In the genomic region with DNA sequence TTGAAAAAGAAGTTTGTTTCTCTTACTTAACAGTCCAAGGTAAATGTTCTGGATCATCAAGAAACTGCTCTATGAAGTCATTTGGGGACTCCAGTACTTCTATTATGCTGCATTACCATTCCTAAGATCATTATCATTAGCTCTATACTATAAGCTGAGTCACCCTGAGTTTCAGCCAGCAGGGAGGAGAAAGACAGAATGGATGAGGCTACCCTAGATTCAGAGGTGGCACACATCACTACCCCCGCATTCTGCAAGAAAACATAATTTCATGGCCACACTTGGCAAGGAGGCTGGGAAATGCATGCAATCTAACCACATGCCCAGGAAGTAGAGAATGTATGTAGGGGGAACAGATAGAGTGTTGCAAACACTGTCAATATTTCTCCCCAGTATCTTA, we compare ENCODE assay signal across 1 cellular context.
TF ChIP-seq lines count a peak whose summit lies in the region.

No MANE protein-coding gene starts in this region.

TF ChIP-seq in K562, 482 proteins besides CTCF, POLR2A, EP300 and RAD21 (continued from another document and continues in another):
- TF ChIP-seq, protein P1, sequence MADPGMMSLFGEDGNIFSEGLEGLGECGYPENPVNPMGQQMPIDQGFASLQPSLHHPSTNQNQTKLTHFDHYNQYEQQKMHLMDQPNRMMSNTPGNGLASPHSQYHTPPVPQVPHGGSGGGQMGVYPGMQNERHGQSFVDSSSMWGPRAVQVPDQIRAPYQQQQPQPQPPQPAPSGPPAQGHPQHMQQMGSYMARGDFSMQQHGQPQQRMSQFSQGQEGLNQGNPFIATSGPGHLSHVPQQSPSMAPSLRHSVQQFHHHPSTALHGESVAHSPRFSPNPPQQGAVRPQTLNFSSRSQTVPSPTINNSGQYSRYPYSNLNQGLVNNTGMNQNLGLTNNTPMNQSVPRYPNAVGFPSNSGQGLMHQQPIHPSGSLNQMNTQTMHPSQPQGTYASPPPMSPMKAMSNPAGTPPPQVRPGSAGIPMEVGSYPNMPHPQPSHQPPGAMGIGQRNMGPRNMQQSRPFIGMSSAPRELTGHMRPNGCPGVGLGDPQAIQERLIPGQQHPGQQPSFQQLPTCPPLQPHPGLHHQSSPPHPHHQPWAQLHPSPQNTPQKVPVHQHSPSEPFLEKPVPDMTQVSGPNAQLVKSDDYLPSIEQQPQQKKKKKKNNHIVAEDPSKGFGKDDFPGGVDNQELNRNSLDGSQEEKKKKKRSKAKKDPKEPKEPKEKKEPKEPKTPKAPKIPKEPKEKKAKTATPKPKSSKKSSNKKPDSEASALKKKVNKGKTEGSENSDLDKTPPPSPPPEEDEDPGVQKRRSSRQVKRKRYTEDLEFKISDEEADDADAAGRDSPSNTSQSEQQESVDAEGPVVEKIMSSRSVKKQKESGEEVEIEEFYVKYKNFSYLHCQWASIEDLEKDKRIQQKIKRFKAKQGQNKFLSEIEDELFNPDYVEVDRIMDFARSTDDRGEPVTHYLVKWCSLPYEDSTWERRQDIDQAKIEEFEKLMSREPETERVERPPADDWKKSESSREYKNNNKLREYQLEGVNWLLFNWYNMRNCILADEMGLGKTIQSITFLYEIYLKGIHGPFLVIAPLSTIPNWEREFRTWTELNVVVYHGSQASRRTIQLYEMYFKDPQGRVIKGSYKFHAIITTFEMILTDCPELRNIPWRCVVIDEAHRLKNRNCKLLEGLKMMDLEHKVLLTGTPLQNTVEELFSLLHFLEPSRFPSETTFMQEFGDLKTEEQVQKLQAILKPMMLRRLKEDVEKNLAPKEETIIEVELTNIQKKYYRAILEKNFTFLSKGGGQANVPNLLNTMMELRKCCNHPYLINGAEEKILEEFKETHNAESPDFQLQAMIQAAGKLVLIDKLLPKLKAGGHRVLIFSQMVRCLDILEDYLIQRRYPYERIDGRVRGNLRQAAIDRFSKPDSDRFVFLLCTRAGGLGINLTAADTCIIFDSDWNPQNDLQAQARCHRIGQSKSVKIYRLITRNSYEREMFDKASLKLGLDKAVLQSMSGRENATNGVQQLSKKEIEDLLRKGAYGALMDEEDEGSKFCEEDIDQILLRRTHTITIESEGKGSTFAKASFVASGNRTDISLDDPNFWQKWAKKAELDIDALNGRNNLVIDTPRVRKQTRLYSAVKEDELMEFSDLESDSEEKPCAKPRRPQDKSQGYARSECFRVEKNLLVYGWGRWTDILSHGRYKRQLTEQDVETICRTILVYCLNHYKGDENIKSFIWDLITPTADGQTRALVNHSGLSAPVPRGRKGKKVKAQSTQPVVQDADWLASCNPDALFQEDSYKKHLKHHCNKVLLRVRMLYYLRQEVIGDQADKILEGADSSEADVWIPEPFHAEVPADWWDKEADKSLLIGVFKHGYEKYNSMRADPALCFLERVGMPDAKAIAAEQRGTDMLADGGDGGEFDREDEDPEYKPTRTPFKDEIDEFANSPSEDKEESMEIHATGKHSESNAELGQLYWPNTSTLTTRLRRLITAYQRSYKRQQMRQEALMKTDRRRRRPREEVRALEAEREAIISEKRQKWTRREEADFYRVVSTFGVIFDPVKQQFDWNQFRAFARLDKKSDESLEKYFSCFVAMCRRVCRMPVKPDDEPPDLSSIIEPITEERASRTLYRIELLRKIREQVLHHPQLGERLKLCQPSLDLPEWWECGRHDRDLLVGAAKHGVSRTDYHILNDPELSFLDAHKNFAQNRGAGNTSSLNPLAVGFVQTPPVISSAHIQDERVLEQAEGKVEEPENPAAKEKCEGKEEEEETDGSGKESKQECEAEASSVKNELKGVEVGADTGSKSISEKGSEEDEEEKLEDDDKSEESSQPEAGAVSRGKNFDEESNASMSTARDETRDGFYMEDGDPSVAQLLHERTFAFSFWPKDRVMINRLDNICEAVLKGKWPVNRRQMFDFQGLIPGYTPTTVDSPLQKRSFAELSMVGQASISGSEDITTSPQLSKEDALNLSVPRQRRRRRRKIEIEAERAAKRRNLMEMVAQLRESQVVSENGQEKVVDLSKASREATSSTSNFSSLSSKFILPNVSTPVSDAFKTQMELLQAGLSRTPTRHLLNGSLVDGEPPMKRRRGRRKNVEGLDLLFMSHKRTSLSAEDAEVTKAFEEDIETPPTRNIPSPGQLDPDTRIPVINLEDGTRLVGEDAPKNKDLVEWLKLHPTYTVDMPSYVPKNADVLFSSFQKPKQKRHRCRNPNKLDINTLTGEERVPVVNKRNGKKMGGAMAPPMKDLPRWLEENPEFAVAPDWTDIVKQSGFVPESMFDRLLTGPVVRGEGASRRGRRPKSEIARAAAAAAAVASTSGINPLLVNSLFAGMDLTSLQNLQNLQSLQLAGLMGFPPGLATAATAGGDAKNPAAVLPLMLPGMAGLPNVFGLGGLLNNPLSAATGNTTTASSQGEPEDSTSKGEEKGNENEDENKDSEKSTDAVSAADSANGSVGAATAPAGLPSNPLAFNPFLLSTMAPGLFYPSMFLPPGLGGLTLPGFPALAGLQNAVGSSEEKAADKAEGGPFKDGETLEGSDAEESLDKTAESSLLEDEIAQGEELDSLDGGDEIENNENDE (IDR thresholded peaks at IDR 0.05; ENCODE audit: low read depth, low read length), result no peak
- TF ChIP-seq WHSC1 (IDR thresholded peaks at IDR 0.05; ENCODE audit: low read length) (no peak), ZNF76 (CRISPR knock-in tag; IDR thresholded peaks at IDR 0.05; ENCODE audit: borderline replicate concordance) (no peak), MTA3 (IDR thresholded peaks at IDR 0.05; ENCODE audit: borderline replicate concordance) (peak; percentile 52; the same call in 1 of the 2 replicates), MEF2D (tag; conservative IDR thresholded peaks at IDR 0.05; ENCODE audit: low read depth) (0 out of 2 replicates have a peak, but pooled peaks have one; percentile 25), ZNF436 (CRISPR knock-in tag; IDR thresholded peaks at IDR 0.05) (no peak), EP400 (IDR thresholded peaks at IDR 0.05) (0 out of 2 replicates have a peak, but pooled peaks have one; percentile 14), NR4A1 (CRISPR knock-in tag; IDR thresholded peaks at IDR 0.05) (no peak), NR4A1 (tag; IDR thresholded peaks at IDR 0.05) (0 out of 2 replicates have a peak, but pooled peaks have one; percentile 24), RBM14 (IDR thresholded peaks at IDR 0.05; ENCODE audit: borderline replicate concordance, insufficient read depth, low read depth, low read length) (no peak), LEF1 (IDR thresholded peaks at IDR 0.05) (0 out of 2 replicates have a peak, but pooled peaks have one; percentile 29), XRCC4 (IDR thresholded peaks at IDR 0.05; ENCODE audit: extremely low read depth, insufficient read depth, insufficient read length) (no peak), HNRNPL (IDR thresholded peaks at IDR 0.05; ENCODE audit: low read depth, low read length) (no peak), KLF16 (IDR thresholded peaks at IDR 0.05) (no peak), MAFK (IDR thresholded peaks at IDR 0.05; ENCODE audit: low read length) (peak; percentile 75), KLF13 (tag; IDR thresholded peaks at IDR 0.05; ENCODE audit: borderline replicate concordance, low read depth) (no peak), CBX3 (IDR thresholded peaks at IDR 0.05; ENCODE audit: borderline replicate concordance in 1 of 2, low read length in 2 of 2) (no peak), ARNT (IDR thresholded peaks at IDR 0.05) (no peak), MAFG (tag; conservative IDR thresholded peaks at IDR 0.05) (peak; percentile 96), SMARCA4 (IDR thresholded peaks at IDR 0.05) (peak; percentile 72; the same call in 1 of the 2 replicates), EHMT2 (IDR thresholded peaks at IDR 0.05) (0 out of 2 replicates have a peak, but pooled peaks have one; percentile 27), TSC22D4 (tag; IDR thresholded peaks at IDR 0.05) (no peak), ZNF174 (CRISPR knock-in tag; IDR thresholded peaks at IDR 0.05) (no peak), SUPT5H (IDR thresholded peaks at IDR 0.05) (no peak), SMARCE1 (IDR thresholded peaks at IDR 0.05) (peak; percentile 60), ZNF24 (IDR thresholded peaks at IDR 0.05) (no peak), ZKSCAN1 (IDR thresholded peaks at IDR 0.05; ENCODE audit: low read depth, low read length) (no peak), PHF8 (IDR thresholded peaks at IDR 0.05; ENCODE audit: borderline replicate concordance, low read length) (no peak), ELF4 (CRISPR knock-in tag; IDR thresholded peaks at IDR 0.05) (no peak), TEAD4 (IDR thresholded peaks at IDR 0.05; ENCODE audit: low read length) (no peak), TEAD4 (CRISPR knock-in tag; IDR thresholded peaks at IDR 0.05; ENCODE audit: borderline replicate concordance) (no peak), BRF1 (IDR thresholded peaks at IDR 0.05; ENCODE audit: borderline replicate concordance, extremely low read depth, insufficient read length) (no peak), ZNF561 (CRISPR knock-in tag; conservative IDR thresholded peaks at IDR 0.05) (no peak), PRMT5 (CRISPR knock-in tag; IDR thresholded peaks at IDR 0.05) (no peak), THRAP3 (IDR thresholded peaks at IDR 0.05; ENCODE audit: borderline replicate concordance) (no peak), JUND (IDR thresholded peaks at IDR 0.05; ENCODE audit: borderline replicate concordance, low read depth, low read length) (peak; percentile 80; the same call in 1 of the 2 replicates), JUND (tag; IDR thresholded peaks at IDR 0.05; ENCODE audit: borderline replicate concordance, low read depth, low read length) (peak; percentile 78; the same call in 2 of the 3 replicates)
- TF ChIP-seq, protein P2, sequence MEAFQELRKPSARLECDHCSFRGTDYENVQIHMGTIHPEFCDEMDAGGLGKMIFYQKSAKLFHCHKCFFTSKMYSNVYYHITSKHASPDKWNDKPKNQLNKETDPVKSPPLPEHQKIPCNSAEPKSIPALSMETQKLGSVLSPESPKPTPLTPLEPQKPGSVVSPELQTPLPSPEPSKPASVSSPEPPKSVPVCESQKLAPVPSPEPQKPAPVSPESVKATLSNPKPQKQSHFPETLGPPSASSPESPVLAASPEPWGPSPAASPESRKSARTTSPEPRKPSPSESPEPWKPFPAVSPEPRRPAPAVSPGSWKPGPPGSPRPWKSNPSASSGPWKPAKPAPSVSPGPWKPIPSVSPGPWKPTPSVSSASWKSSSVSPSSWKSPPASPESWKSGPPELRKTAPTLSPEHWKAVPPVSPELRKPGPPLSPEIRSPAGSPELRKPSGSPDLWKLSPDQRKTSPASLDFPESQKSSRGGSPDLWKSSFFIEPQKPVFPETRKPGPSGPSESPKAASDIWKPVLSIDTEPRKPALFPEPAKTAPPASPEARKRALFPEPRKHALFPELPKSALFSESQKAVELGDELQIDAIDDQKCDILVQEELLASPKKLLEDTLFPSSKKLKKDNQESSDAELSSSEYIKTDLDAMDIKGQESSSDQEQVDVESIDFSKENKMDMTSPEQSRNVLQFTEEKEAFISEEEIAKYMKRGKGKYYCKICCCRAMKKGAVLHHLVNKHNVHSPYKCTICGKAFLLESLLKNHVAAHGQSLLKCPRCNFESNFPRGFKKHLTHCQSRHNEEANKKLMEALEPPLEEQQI (IDR thresholded peaks at IDR 0.05), result 0 out of 2 replicates have a peak, but pooled peaks have one; percentile 16
- TF ChIP-seq, protein P3, sequence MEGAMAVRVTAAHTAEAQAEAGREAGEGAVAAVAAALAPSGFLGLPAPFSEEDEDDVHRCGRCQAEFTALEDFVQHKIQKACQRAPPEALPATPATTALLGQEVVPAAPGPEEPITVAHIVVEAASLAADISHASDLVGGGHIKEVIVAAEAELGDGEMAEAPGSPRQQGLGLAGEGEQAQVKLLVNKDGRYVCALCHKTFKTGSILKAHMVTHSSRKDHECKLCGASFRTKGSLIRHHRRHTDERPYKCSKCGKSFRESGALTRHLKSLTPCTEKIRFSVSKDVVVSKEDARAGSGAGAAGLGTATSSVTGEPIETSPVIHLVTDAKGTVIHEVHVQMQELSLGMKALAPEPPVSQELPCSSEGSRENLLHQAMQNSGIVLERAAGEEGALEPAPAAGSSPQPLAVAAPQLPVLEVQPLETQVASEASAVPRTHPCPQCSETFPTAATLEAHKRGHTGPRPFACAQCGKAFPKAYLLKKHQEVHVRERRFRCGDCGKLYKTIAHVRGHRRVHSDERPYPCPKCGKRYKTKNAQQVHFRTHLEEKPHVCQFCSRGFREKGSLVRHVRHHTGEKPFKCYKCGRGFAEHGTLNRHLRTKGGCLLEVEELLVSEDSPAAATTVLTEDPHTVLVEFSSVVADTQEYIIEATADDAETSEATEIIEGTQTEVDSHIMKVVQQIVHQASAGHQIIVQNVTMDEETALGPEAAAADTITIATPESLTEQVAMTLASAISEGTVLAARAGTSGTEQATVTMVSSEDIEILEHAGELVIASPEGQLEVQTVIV (CRISPR knock-in tag; IDR thresholded peaks at IDR 0.05; ENCODE audit: borderline replicate concordance), result no peak
- TF ChIP-seq, protein P4, sequence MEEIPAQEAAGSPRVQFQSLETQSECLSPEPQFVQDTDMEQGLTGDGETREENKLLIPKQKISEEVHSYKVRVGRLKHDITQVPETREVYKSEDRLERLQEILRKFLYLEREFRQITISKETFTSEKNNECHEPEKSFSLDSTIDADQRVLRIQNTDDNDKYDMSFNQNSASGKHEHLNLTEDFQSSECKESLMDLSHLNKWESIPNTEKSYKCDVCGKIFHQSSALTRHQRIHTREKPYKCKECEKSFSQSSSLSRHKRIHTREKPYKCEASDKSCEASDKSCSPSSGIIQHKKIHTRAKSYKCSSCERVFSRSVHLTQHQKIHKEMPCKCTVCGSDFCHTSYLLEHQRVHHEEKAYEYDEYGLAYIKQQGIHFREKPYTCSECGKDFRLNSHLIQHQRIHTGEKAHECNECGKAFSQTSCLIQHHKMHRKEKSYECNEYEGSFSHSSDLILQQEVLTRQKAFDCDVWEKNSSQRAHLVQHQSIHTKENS (CRISPR knock-in tag; IDR thresholded peaks at IDR 0.05), result no peak
- TF ChIP-seq, protein P5, sequence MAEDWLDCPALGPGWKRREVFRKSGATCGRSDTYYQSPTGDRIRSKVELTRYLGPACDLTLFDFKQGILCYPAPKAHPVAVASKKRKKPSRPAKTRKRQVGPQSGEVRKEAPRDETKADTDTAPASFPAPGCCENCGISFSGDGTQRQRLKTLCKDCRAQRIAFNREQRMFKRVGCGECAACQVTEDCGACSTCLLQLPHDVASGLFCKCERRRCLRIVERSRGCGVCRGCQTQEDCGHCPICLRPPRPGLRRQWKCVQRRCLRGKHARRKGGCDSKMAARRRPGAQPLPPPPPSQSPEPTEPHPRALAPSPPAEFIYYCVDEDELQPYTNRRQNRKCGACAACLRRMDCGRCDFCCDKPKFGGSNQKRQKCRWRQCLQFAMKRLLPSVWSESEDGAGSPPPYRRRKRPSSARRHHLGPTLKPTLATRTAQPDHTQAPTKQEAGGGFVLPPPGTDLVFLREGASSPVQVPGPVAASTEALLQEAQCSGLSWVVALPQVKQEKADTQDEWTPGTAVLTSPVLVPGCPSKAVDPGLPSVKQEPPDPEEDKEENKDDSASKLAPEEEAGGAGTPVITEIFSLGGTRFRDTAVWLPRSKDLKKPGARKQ (CRISPR knock-in tag; IDR thresholded peaks at IDR 0.05), result no peak
- TF ChIP-seq, protein P6, sequence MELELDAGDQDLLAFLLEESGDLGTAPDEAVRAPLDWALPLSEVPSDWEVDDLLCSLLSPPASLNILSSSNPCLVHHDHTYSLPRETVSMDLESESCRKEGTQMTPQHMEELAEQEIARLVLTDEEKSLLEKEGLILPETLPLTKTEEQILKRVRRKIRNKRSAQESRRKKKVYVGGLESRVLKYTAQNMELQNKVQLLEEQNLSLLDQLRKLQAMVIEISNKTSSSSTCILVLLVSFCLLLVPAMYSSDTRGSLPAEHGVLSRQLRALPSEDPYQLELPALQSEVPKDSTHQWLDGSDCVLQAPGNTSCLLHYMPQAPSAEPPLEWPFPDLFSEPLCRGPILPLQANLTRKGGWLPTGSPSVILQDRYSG (tag; conservative IDR thresholded peaks at IDR 0.05; ENCODE audit: low read depth), result no peak
- TF ChIP-seq, protein P7, sequence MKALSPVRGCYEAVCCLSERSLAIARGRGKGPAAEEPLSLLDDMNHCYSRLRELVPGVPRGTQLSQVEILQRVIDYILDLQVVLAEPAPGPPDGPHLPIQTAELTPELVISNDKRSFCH (CRISPR knock-in tag; IDR thresholded peaks at IDR 0.05), result no peak
- TF ChIP-seq, protein P7 (tag; IDR thresholded peaks at IDR 0.05), result no peak
